ENCODE assay signal across 8 cellular contexts in genomic region chr16:2776500-2777139, GRCh38. TPM values are rescaled to one million over a fixed set of nuclear protein-coding genes. Genes with fewer than 3 reads are reported as not detected.
DNase-seq lines count a peak whose midpoint lies in the region; ATAC-seq and TF ChIP-seq lines count a peak whose summit lies in the region.

No MANE protein-coding gene starts in this region.

- TF ChIP-seq EP300 in upper lobe of left lung (IDR thresholded peaks at IDR 0.05) = no peak

- H3K9me3 Mint-ChIP-seq in dendritic cell treated with granulocyte-macrophage colony-stimulating factor and Interleukin-4, amounts not matched to agents 40 ng/mL and 50 ng/mL, for 4 days = no peaks in the 10 kb centered on the region

- peak; percentile 34 for DNase-seq in NCI-H345 (lab: John Stamatoyannopoulos, UW)
- DNase-seq in NCI-H345 treated with DMSO at 0.1 percent for 48 hours (lab: John Stamatoyannopoulos, UW; ENCODE audit: unreplicated experiment) = no peak
- DNase-seq in RWPE1 (ENCODE audit: low spot score) = no peak
- DNase-seq in midbrain (lab: John Stamatoyannopoulos, UW) = peak; percentile 41
- peak in 1 of 2 donors; percentile 91 for DNase-seq in upper lobe of left lung
- no peak for DNase-seq in NCI-H1092 treated with DMSO at 0.1 percent for 48 hours (lab: John Stamatoyannopoulos, UW)

- WGBS in upper lobe of left lung, 2 donors = 1% methylated on average over 26 of the region's 72 CpGs; no CpG with 5 or more reads in 1 of the 2 donors

- TF ChIP-seq CTCF in RWPE1 (conservative IDR thresholded peaks at IDR 0.05; ENCODE audit: low read depth) = no peak
- no peak for TF ChIP-seq CTCF in upper lobe of left lung (IDR thresholded peaks at IDR 0.05)

- H3K9me3 ChIP-seq in upper lobe of left lung = no peaks in the 10 kb centered on the region

- peaks cover 1 to 38% (median 18%) of the 10 kb centered on the region in 4 donors for H3K36me3 ChIP-seq in upper lobe of left lung

- H3K27ac ChIP-seq in RWPE1 (peak overlapping the region; percentile 93), upper lobe of left lung (peak overlapping the region; percentile 83 to 100 (median 92))

- peak overlapping the region; percentile 90 for H3K4me3 Mint-ChIP-seq in dendritic cell treated with granulocyte-macrophage colony-stimulating factor and Interleukin-4, amounts not matched to agents 40 ng/mL and 50 ng/mL, for 4 days

- intact Hi-C loops in dendritic cell treated with granulocyte-macrophage colony-stimulating factor and Interleukin-4, amounts not matched to agents 40 ng/mL and 50 ng/mL, for 4 days (cut with micrococcal nuclease) = loop anchor here (1.0 to 5.0 kb wide), 3 partner anchors 18 to 41 kb away; partner anchors contain the start of genes PRSS21 and SRRM2

- peak overlapping the region; percentile 45 to 97 (median 96) for H3K4me3 ChIP-seq in upper lobe of left lung

- peak overlapping the region; percentile 99 for H3K27ac Mint-ChIP-seq in dendritic cell treated with granulocyte-macrophage colony-stimulating factor and Interleukin-4, amounts not matched to agents 40 ng/mL and 50 ng/mL, for 4 days

- POLR2A ChIA-PET in RWPE1 (lab: Yijun Ruan, JAX; ENCODE audit: low non-redundant PET) = interaction anchor here (0.6 to 2.0 kb wide), 2 partner anchors 8 to 37 kb away, joined by 3 to 5 read pairs; no protein-coding TSS in a partner anchor

- peaks cover under 1% of the 10 kb centered on the region for H3K27me3 Mint-ChIP-seq in dendritic cell treated with granulocyte-macrophage colony-stimulating factor and Interleukin-4, amounts not matched to agents 40 ng/mL and 50 ng/mL, for 4 days

- peak in 1 of 4 donors; percentile 1 for TF ChIP-seq POLR2A in upper lobe of left lung (IDR thresholded peaks at IDR 0.05)

- peak; percentile 29 for ATAC-seq in HG02623 (IDR thresholded peaks at IDR 0.05; ENCODE audit: unreplicated experiment)
- ATAC-seq in upper lobe of left lung (ENCODE audit: low FRiP score in 2 of 2) = peak in 1 of 2 donors; percentile 2

- peaks cover 66% of the 10 kb centered on the region for H3K4me1 Mint-ChIP-seq in dendritic cell treated with granulocyte-macrophage colony-stimulating factor and Interleukin-4, amounts not matched to agents 40 ng/mL and 50 ng/mL, for 4 days (ENCODE audit: low read depth)

- H3K27me3 ChIP-seq in upper lobe of left lung = no peaks in the 10 kb centered on the region

- CTCF ChIA-PET in RWPE1 (lab: Yijun Ruan, JAX) = no interaction called here

- H3K36me3 Mint-ChIP-seq in dendritic cell treated with granulocyte-macrophage colony-stimulating factor and Interleukin-4, amounts not matched to agents 40 ng/mL and 50 ng/mL, for 4 days (ENCODE audit: low read depth) = peaks cover 67% of the 10 kb centered on the region

- peaks cover 20 to 31% (median 23%) of the 10 kb centered on the region in 4 donors for H3K4me1 ChIP-seq in upper lobe of left lung

RNA-seq across cellular contexts. Expression of gene ELOB, which starts 0.5 kb away (rescaled TPM):
- 100 to 1,000 TPM in 5 of 6 donors, 10 to 100 TPM in 1; 73.3 to 245 (median 145) TPM for total RNA-seq in upper lobe of left lung

RNA-seq across cellular contexts. Expression of gene PRSS33, which starts 10.7 kb away (rescaled TPM):
- total RNA-seq in upper lobe of left lung = under 1 TPM in 2 of 6 donors, not detected in 4; 0.20 to 0.92 TPM

RNA-seq across cellular contexts. Expression of gene PRSS41, which starts 21.6 kb away (rescaled TPM):
- under 1 TPM in 2 of 6 donors, not detected in 4; 0.57 to 0.78 TPM for total RNA-seq in upper lobe of left lung

RNA-seq across cellular contexts. Expression of gene SRRM2, which starts 24.2 kb away (rescaled TPM):
- 1,000 to 10,000 TPM in 2 of 6 donors, 100 to 1,000 TPM in 4; 317 to 3,815 (median 582) TPM for total RNA-seq in upper lobe of left lung

RNA-seq across cellular contexts. Expression of gene PRSS21, which starts 40.4 kb away (rescaled TPM):
- total RNA-seq in upper lobe of left lung = 10 to 100 TPM in 3 of 6 donors, 1 to 10 TPM in 2, not detected in 1; 1.2 to 16.2 (median 14.5) TPM

Comparison
In these comparisons a context has a peak if more than half of its experiments do, and no peak if none do; other contexts are left out.
1. DNase-seq: peak in NCI-H345 (single experiment) and midbrain (single experiment); none in NCI-H345 treated with DMSO at 0.1 percent for 48 hours (single experiment), RWPE1 (single experiment) and NCI-H1092 treated with DMSO at 0.1 percent for 48 hours (single experiment).